In genomic region chr2:25856377-25856776, GRCh38 we compare ENCODE assay signal across 15 cellular contexts.
"Had no signal": no experiment of that assay in that cellular context is flagged by ENCODE, and none has a peak within 500 bp of the region (broad histone marks: within the 10 kb centered on the region; RNA-seq: fewer than 3 reads in every experiment).

No MANE protein-coding gene starts in this region.

- H3K9me3 ChIP-seq: adrenal gland, gastroesophageal sphincter, pancreas, uterus had no signal

- ATAC-seq: gastroesophageal sphincter, pancreas had no signal

- H3K36me3 ChIP-seq: adrenal gland, gastroesophageal sphincter, pancreas, uterus had no signal

- H3K27ac ChIP-seq: adrenal gland, coronary artery, gastroesophageal sphincter, pancreas, skin epidermis, uterus, VCaP had no signal

- H3K27me3 ChIP-seq: adrenal gland, gastroesophageal sphincter, pancreas, uterus had no signal

- H3K4me3 ChIP-seq: adrenal gland, coronary artery, gastroesophageal sphincter, pancreas, skin epidermis, uterus had no signal

- DNase-seq: activated CD4-positive, alpha-beta T cell treated with anti-CD3 and anti-CD28 coated beads, Interleukin-2, amount 10 ng/mL, durations not matched to agents 24 days and 14 days; activated CD8-positive, alpha-beta memory T cell treated with anti-CD3 and anti-CD28 coated beads for 24 hours; activated naive CD4-positive, alpha-beta T cell treated with anti-CD3 and anti-CD28 coated beads, Interleukin-2, amount 50 U/mL, for 16 hours; activated T-cell treated with anti-CD3 and anti-CD28 coated beads for 4 hours; adrenal gland; caudate nucleus; effector CD4-positive, alpha-beta T cell; kidney glomerular epithelial cell; pancreas; stimulated activated CD4-positive, alpha-beta T cell treated with anti-CD3 and anti-CD28 coated beads, Interleukin-4, amount 100 ng/mL, for 4 hours; uterus had no signal

- H3K4me1 ChIP-seq: uterus had no signal

- FAIRE-seq: pancreas had no signal
